ENCODE assay signal across 13 cellular contexts in the genomic region with DNA sequence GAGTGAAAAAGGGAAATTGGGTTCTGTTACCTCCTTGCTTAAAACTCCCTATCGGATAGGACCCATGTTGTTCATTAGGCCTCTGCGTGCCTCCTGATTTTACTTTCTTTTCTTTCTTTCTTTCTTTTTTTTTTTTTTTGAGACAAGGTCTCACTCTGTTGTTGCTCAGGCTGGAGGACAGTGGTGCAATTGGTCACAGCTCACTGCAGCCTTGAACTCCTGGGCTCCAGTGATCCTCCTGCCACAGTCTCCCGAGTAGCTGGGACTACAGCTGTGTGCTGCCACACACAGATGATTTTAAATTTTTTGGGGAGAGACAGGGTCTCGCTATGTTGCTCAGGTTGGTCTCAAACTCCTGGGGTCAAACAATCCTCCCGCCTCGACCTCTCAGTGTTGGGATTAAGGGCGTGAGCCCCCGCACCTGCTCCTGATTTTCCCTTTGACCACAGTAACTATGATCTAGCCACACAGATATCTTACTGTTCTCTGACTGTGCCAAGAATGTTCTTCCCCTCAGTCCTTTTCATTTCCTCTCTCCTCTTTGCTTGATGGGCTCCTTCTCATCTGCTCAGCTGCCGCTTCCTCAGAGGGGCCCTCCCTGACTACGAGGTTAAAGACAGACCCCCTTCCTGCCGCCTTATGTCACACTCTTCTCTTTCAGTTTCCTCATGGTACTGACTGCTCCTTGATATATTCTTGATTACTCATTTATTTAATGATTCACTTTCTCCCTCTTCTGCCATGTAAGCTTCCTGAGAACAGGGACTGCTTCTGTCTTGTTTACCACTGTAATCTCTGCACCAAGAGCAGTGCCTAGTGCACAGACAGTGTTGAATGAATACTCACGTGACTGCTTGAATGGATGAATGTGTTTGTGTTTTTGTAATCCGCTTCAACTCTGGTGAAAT. TPM values are rescaled to one million over a fixed set of nuclear protein-coding genes. Genes with fewer than 3 reads are reported as not detected.
DNase-seq lines count a peak whose midpoint lies in the region; ATAC-seq, FAIRE-seq and TF ChIP-seq lines count a peak whose summit lies in the region.
"Had no signal": no experiment of that assay in that cellular context is flagged by ENCODE, and none has a peak within 500 bp of the region (broad histone marks: within the 10 kb centered on the region; RNA-seq: fewer than 3 reads in every experiment).

No MANE protein-coding gene starts in this region.

- H3K27me3 ChIP-seq in HepG2 (ENCODE audit: control insufficient read depth in 1 of 2, insufficient read depth in 2 of 2, low read length in 2 of 2) = no peaks in the 10 kb centered on the region
- H3K27me3 ChIP-seq in right lobe of liver = no peaks in the 10 kb centered on the region
- no peaks in the 10 kb centered on the region for H3K27me3 ChIP-seq in mesenchymal stem cell (ENCODE audit: control insufficient read depth in 1 of 2, insufficient read depth in 1 of 2, low read length in 2 of 2)
- H3K27me3 ChIP-seq in upper lobe of right lung = no peaks in the 10 kb centered on the region
- H3K27me3 ChIP-seq in smooth muscle cell (ENCODE audit: low read depth) = no peaks in the 10 kb centered on the region
- H3K27me3 ChIP-seq: esophagus muscularis mucosa had no signal

- peaks cover 7% of the 10 kb centered on the region for H3K4me1 Mint-ChIP-seq in activated T-helper 2 cell treated with anti-CD3 and anti-CD28 coated beads, Interferon-gamma antibody, Interleukin-2, Interleukin-4, amounts not matched to agents 10 μg/mL and 5 μg/mL and 100 μg/mL, durations not matched to agents 14 hours and 24 hours and 36 hours (ENCODE audit: low read depth)

- whole genome bisulfite sequencing in HepG2 (ENCODE audit: low lambda C conversion rate) = 90% methylated on average over 13 of the region's 13 CpGs
- 91% methylated on average over 11 of the region's 13 CpGs for WGBS in right lobe of liver (ENCODE audit: insufficient coverage, low coverage, low lambda C conversion rate, missing lambda C conversion rate)
- 94% methylated on average over 13 of the region's 13 CpGs for WGBS in mesenchymal stem cell
- 97% methylated on average over 13 of the region's 13 CpGs for WGBS in smooth muscle cell (ENCODE audit: low lambda C conversion rate)

- TF ChIP-seq CTCF in HepG2 (CRISPR knock-in tag; IDR thresholded peaks at IDR 0.05) = no peak
- no peak for TF ChIP-seq CTCF in right lobe of liver (IDR thresholded peaks at IDR 0.05)
- no peak for TF ChIP-seq CTCF in upper lobe of right lung (IDR thresholded peaks at IDR 0.05)
- no peak for TF ChIP-seq CTCF in smooth muscle cell (IDR thresholded peaks at IDR 0.05; ENCODE audit: borderline replicate concordance, insufficient read depth, poor library complexity, severe bottlenecking)

- TF ChIP-seq EP300 in HepG2 (IDR thresholded peaks at IDR 0.05; ENCODE audit: low read depth in 2 of 2, low read length in 2 of 2) (no peak), HepG2 (CRISPR knock-in tag; IDR thresholded peaks at IDR 0.05; ENCODE audit: borderline replicate concordance) (no peak)

- BruUV-seq in HepG2 (replicated peaks; lab: Mats Ljungman, UMichigan) = no TSS peak

- no peak overlapping the region for H3K4me3 ChIP-seq in HepG2 (replicated peaks in 1 of 3; ENCODE audit: insufficient read depth in 1 of 3, low read depth in 2 of 3, low read length in 3 of 3)
- no peak overlapping the region for H3K4me3 ChIP-seq in right lobe of liver
- no peak overlapping the region for H3K4me3 ChIP-seq in mesenchymal stem cell (ENCODE audit: insufficient read depth in 1 of 2, low read depth in 1 of 2, low read length in 2 of 2)
- no peak overlapping the region for H3K4me3 ChIP-seq in upper lobe of right lung
- H3K4me3 ChIP-seq in smooth muscle cell = no peak overlapping the region
- H3K4me3 ChIP-seq: esophagus muscularis mucosa, GM12878, left ventricle myocardium inferior had no signal

- H2AK5ac ChIP-seq in mesenchymal stem cell (ENCODE audit: low read length, severe bottlenecking) = peak overlapping the region; percentile 66

- H2BK120ac ChIP-seq in mesenchymal stem cell (ENCODE audit: low read depth, low read length) = no peak overlapping the region

- no peak overlapping the region for H2BK5ac ChIP-seq in mesenchymal stem cell (ENCODE audit: low read depth, low read length, poor library complexity, severe bottlenecking)

- peak overlapping the region; percentile 73 for H3K27ac Mint-ChIP-seq in activated T-helper 2 cell treated with anti-CD3 and anti-CD28 coated beads, Interferon-gamma antibody, Interleukin-2, Interleukin-4, amounts not matched to agents 10 μg/mL and 5 μg/mL and 100 μg/mL, durations not matched to agents 14 hours and 24 hours and 36 hours

- no peak overlapping the region for H2BK15ac ChIP-seq in mesenchymal stem cell (ENCODE audit: low read depth, poor library complexity, severe bottlenecking)

- peaks cover 2% of the 10 kb centered on the region for H3K79me1 ChIP-seq in mesenchymal stem cell (replicated peaks; ENCODE audit: low read length, poor library complexity, severe bottlenecking)

- no peak overlapping the region for H3K18ac ChIP-seq in mesenchymal stem cell (ENCODE audit: low read depth in 1 of 2, low read length in 2 of 2)

- H3K27ac ChIP-seq in HepG2 (ENCODE audit: extremely low read length, insufficient read depth, low read length) = no peak overlapping the region
- H3K27ac ChIP-seq in right lobe of liver = no peak overlapping the region
- H3K27ac ChIP-seq in mesenchymal stem cell (ENCODE audit: low read length, poor library complexity, severe bottlenecking) = peak overlapping the region; percentile 69
- H3K27ac ChIP-seq in upper lobe of right lung = no peak overlapping the region
- no peak overlapping the region for H3K27ac ChIP-seq in smooth muscle cell (ENCODE audit: low read depth)
- H3K27ac ChIP-seq: C4-2B, esophagus muscularis mucosa, left ventricle myocardium inferior had no signal

- intact Hi-C loops in HepG2 (cut with micrococcal nuclease; ENCODE audit: unreplicated experiment) = no loop called here
- intact Hi-C loops in right lobe of liver (cut with DNase I) = no loop called here
- intact Hi-C loops in activated T-helper 2 cell treated with anti-CD3 and anti-CD28 coated beads, Interferon-gamma antibody, Interleukin-2, Interleukin-4, amounts not matched to agents 10 μg/mL and 5 μg/mL and 100 μg/mL, durations not matched to agents 14 hours and 24 hours and 36 hours (cut with micrococcal nuclease) = no loop called here
- intact Hi-C loops in upper lobe of right lung (cut with DNase I) = no loop called here
- intact Hi-C loops in left ventricle myocardium superior (cut with micrococcal nuclease) = no loop called here

- H3K23ac ChIP-seq in mesenchymal stem cell (ENCODE audit: low read length in 2 of 2) = no peak overlapping the region

- TF ChIP-seq POLR2A in HepG2 (IDR thresholded peaks at IDR 0.05; ENCODE audit: insufficient read depth in 1 of 2, low read depth in 2 of 2, low read length in 2 of 2) (no peak), right lobe of liver (IDR thresholded peaks at IDR 0.05) (no peak), GM18505 (IDR thresholded peaks at IDR 0.05; ENCODE audit: borderline replicate concordance, extremely low read depth, insufficient read depth, insufficient read length) (no peak)

- peaks cover 3 to 27% of the 10 kb centered on the region in 2 experiments; a peak in 4 of 5 replicates for H3K36me3 ChIP-seq in HepG2 (replicated peaks in 1 of 2; ENCODE audit: control insufficient read depth in 1 of 2, insufficient read depth in 2 of 2, low read length in 2 of 2)
- no peaks in the 10 kb centered on the region for H3K36me3 ChIP-seq in right lobe of liver
- H3K36me3 ChIP-seq in mesenchymal stem cell (ENCODE audit: control insufficient read depth in 1 of 2, insufficient read depth in 2 of 2, low read depth in 1 of 2, low read length in 2 of 2) = peaks cover 5 to 72% of the 10 kb centered on the region in 2 experiments
- peaks cover 38% of the 10 kb centered on the region for H3K36me3 ChIP-seq in upper lobe of right lung
- H3K36me3 ChIP-seq in smooth muscle cell (ENCODE audit: low read depth) = peaks cover 1% of the 10 kb centered on the region

- H3K9me3 Mint-ChIP-seq in activated T-helper 2 cell treated with anti-CD3 and anti-CD28 coated beads, Interferon-gamma antibody, Interleukin-2, Interleukin-4, amounts not matched to agents 10 μg/mL and 5 μg/mL and 100 μg/mL, durations not matched to agents 14 hours and 24 hours and 36 hours = no peaks in the 10 kb centered on the region

- POLR2A ChIA-PET in HepG2 (lab: Yijun Ruan, JAX) = no interaction called here

- H4K91ac ChIP-seq in mesenchymal stem cell (ENCODE audit: low read length) = no peak overlapping the region

- TF ChIP-seq RAD21 in HepG2 (CRISPR knock-in tag; IDR thresholded peaks at IDR 0.05) = no peak

- H3K9me3 ChIP-seq in HepG2 (ENCODE audit: low read length) (no peaks in the 10 kb centered on the region), right lobe of liver (no peaks in the 10 kb centered on the region), mesenchymal stem cell (ENCODE audit: control insufficient read depth, low read length) (no peaks in the 10 kb centered on the region), upper lobe of right lung (no peaks in the 10 kb centered on the region), smooth muscle cell (replicated peaks; ENCODE audit: low read depth) (no peaks in the 10 kb centered on the region)
- H3K9me3 ChIP-seq: esophagus muscularis mucosa, left ventricle myocardium inferior had no signal

- H3K9ac ChIP-seq in HepG2 (ENCODE audit: insufficient read depth, low read depth, low read length) = no peak overlapping the region
- H3K9ac ChIP-seq in mesenchymal stem cell (ENCODE audit: low read length) = no peak overlapping the region
- no peak overlapping the region for H3K9ac ChIP-seq in smooth muscle cell (ENCODE audit: low read depth)

- no peak overlapping the region for H2BK12ac ChIP-seq in mesenchymal stem cell (ENCODE audit: low read length in 2 of 2)

- no peak overlapping the region for H3K4ac ChIP-seq in mesenchymal stem cell (ENCODE audit: low read depth in 1 of 2, low read length in 2 of 2)

- H3K79me2 ChIP-seq in HepG2 (ENCODE audit: insufficient read depth, low read length) (no peaks in the 10 kb centered on the region), smooth muscle cell (ENCODE audit: low read depth) (no peaks in the 10 kb centered on the region)

- no peak overlapping the region for H3K4me3 Mint-ChIP-seq in activated T-helper 2 cell treated with anti-CD3 and anti-CD28 coated beads, Interferon-gamma antibody, Interleukin-2, Interleukin-4, amounts not matched to agents 10 μg/mL and 5 μg/mL and 100 μg/mL, durations not matched to agents 14 hours and 24 hours and 36 hours (ENCODE audit: low read depth)

- no peaks in the 10 kb centered on the region for H3K27me3 Mint-ChIP-seq in activated T-helper 2 cell treated with anti-CD3 and anti-CD28 coated beads, Interferon-gamma antibody, Interleukin-2, Interleukin-4, amounts not matched to agents 10 μg/mL and 5 μg/mL and 100 μg/mL, durations not matched to agents 14 hours and 24 hours and 36 hours (ENCODE audit: low read depth)

- no peak overlapping the region for H3K14ac ChIP-seq in mesenchymal stem cell (ENCODE audit: low read length in 2 of 2)

- no peak overlapping the region for H2AFZ ChIP-seq in HepG2 (ENCODE audit: low read length)
- H2AFZ ChIP-seq in mesenchymal stem cell (ENCODE audit: low read depth, low read length) = no peak overlapping the region
- no peak overlapping the region for H2AFZ ChIP-seq in smooth muscle cell (ENCODE audit: low read depth)

- H3K4me1 ChIP-seq in HepG2 (ENCODE audit: insufficient read depth, low read length) (peaks cover 6% of the 10 kb centered on the region; the same call in 1 of the 2 replicates), right lobe of liver (peaks cover 0 to 2% (median 0%) of the 10 kb centered on the region in 4 donors), mesenchymal stem cell (ENCODE audit: control insufficient read depth, insufficient read depth, low read depth, low read length) (peaks cover 13% of the 10 kb centered on the region), upper lobe of right lung (peaks cover 4% of the 10 kb centered on the region), smooth muscle cell (ENCODE audit: low read depth) (no peaks in the 10 kb centered on the region)
- H3K4me1 ChIP-seq: esophagus muscularis mucosa had no signal

- FAIRE-seq in HepG2 (lab: Jason Lieb, UNC) = no peak
- FAIRE-seq: GM12878 had no signal

- no peak overlapping the region for H4K8ac ChIP-seq in mesenchymal stem cell (ENCODE audit: low read length)

- peaks cover 43% of the 10 kb centered on the region for H3K36me3 Mint-ChIP-seq in activated T-helper 2 cell treated with anti-CD3 and anti-CD28 coated beads, Interferon-gamma antibody, Interleukin-2, Interleukin-4, amounts not matched to agents 10 μg/mL and 5 μg/mL and 100 μg/mL, durations not matched to agents 14 hours and 24 hours and 36 hours (ENCODE audit: low read depth)

- CTCF ChIA-PET in HepG2 (lab: Yijun Ruan, JAX; ENCODE audit: low intra/inter-chr PET ratio, low total read pairs) = no interaction called here

- H3F3A ChIP-seq in smooth muscle cell (ENCODE audit: low read depth) = no peaks in the 10 kb centered on the region

- in situ Hi-C loops in HepG2 (cut with HindIII; ENCODE audit: extremely low pct_ligation_motif_present, low pct_unique_long_range_greater_than_20kb) = no loop called here

- ATAC-seq in HepG2 = peak; percentile 82
- no peak for ATAC-seq in right lobe of liver
- peak; percentile 31 for ATAC-seq in upper lobe of right lung
- no peak for ATAC-seq in GM18505 (IDR thresholded peaks at IDR 0.05; ENCODE audit: unreplicated experiment)
- ATAC-seq in left ventricle myocardium superior = no peak
- ATAC-seq: GM12878, right cardiac atrium had no signal

- H4K20me1 ChIP-seq in HepG2 (ENCODE audit: insufficient read depth, low read length) = no peaks in the 10 kb centered on the region
- H4K20me1 ChIP-seq in smooth muscle cell (ENCODE audit: low read depth) = no peaks in the 10 kb centered on the region

- no peak for DNase-seq in HepG2 (ENCODE audit: low spot score)
- DNase-seq in right lobe of liver = no peak
- DNase-seq in activated T-helper 2 cell treated with anti-CD3 and anti-CD28 coated beads, Interferon-gamma antibody, Interleukin-2, Interleukin-4, amounts not matched to agents 10 μg/mL and 5 μg/mL and 100 μg/mL, durations not matched to agents 14 hours and 24 hours and 36 hours (ENCODE audit: low spot score) = no peak
- peak; percentile 28 for DNase-seq in mesenchymal stem cell
- no peak for DNase-seq in upper lobe of right lung
- DNase-seq in left ventricle myocardium superior = no peak
- DNase-seq in smooth muscle cell (lab: John Stamatoyannopoulos, UW; ENCODE audit: unreplicated experiment) = no peak
- DNase-seq: left ventricle myocardium inferior, right cardiac atrium had no signal

- no peak overlapping the region for H3K4me2 ChIP-seq in HepG2 (ENCODE audit: low read depth, low read length)
- H3K4me2 ChIP-seq in mesenchymal stem cell (ENCODE audit: low read length, poor library complexity, severe bottlenecking) = no peak overlapping the region
- no peak overlapping the region for H3K4me2 ChIP-seq in smooth muscle cell

RNA-seq across cellular contexts. Expression of a gene that starts 44.3 kb away (rescaled TPM):
- 48.7 and 56.5 TPM in 2 replicates for total RNA-seq in HepG2 (2016; rRNA removed; fragmentation: Illumina TruSeq; extraction: Trizol)
- 67.0 and 75.9 TPM in 2 replicates for total RNA-seq in HepG2 (2016; cell fraction: cytosol; rRNA removed; fragmentation: Illumina TruSeq; extraction: Trizol; ENCODE audit: low read depth)
- 51.5 and 57.1 TPM in 2 replicates for total RNA-seq in HepG2 (2016; cell fraction: insoluble cytoplasmic fraction; rRNA removed; fragmentation: Illumina TruSeq; extraction: Trizol)
- total RNA-seq in HepG2 (2016; cell fraction: membrane; rRNA removed; fragmentation: Illumina TruSeq; extraction: Trizol) = 81.3 and 87.0 TPM in 2 replicates
- total RNA-seq in HepG2 (2016; cell fraction: nucleus; rRNA removed; fragmentation: Illumina TruSeq; extraction: Trizol) = 28.0 and 34.4 TPM in 2 replicates
- polyA plus RNA-seq in HepG2 (2011; rRNA removed) = 41.2 and 43.7 TPM in 2 replicates
- polyA plus RNA-seq in HepG2 (2011; cell fraction: cytosol; rRNA removed) = 42.6 and 51.2 TPM in 2 replicates
- 23.2 and 26.4 TPM in 2 replicates for polyA plus RNA-seq in HepG2 (2011; cell fraction: nucleus; rRNA removed)
- polyA plus RNA-seq in HepG2 (2012) = 67.7 and 68.8 TPM in 2 replicates
- 61.9 and 62.5 TPM in 2 replicates for polyA plus RNA-seq in HepG2 (2016; cell fraction: cytosol; fragmentation: Illumina TruSeq; extraction: Trizol; ENCODE audit: low read depth)
- polyA plus RNA-seq in HepG2 (2016; cell fraction: insoluble cytoplasmic fraction; fragmentation: Illumina TruSeq; extraction: Trizol; ENCODE audit: low read depth) = 64.0 and 66.9 TPM in 2 replicates
- 79.0 and 84.0 TPM in 2 replicates for polyA plus RNA-seq in HepG2 (2016; cell fraction: membrane; fragmentation: Illumina TruSeq; extraction: Trizol; ENCODE audit: low read depth)
- 40.6 and 45.1 TPM in 2 replicates for polyA plus RNA-seq in HepG2 (2016; cell fraction: nucleus; fragmentation: Illumina TruSeq; extraction: Trizol; ENCODE audit: insufficient read depth, low read depth)
- 27.8 and 49.9 TPM in 2 replicates for polyA minus RNA-seq in HepG2 (2011; rRNA and poly(A)+ RNA removed; ENCODE audit: low replicate concordance)
- 31.9 and 34.4 TPM in 2 replicates for polyA minus RNA-seq in HepG2 (2011; cell fraction: cytosol; rRNA and poly(A)+ RNA removed)
- 43.3 and 57.2 TPM in 2 replicates for polyA minus RNA-seq in HepG2 (2011; cell fraction: nucleus; rRNA and poly(A)+ RNA removed)
- 10 to 100 TPM in 3 of 6 experiments, 1 to 10 TPM in 3; 6.2 to 12.0 (median 8.9) TPM for total RNA-seq in right lobe of liver
- total RNA-seq in activated T-helper 2 cell treated with anti-CD3 and anti-CD28 coated beads, Interferon-gamma antibody, Interleukin-2, Interleukin-4, amounts not matched to agents 10 μg/mL and 5 μg/mL and 100 μg/mL, durations not matched to agents 14 hours and 24 hours and 36 hours = 34.1 and 38.6 TPM in 2 replicates
- polyA plus RNA-seq in mesenchymal stem cell (2013, experiment 1 of 2) = 29.2 TPM
- 28.6 TPM for polyA plus RNA-seq in mesenchymal stem cell (2013, experiment 2 of 2)
- total RNA-seq in upper lobe of right lung = 31.7 TPM
- 41.7 TPM for total RNA-seq in left ventricle myocardium superior
- 29.5 and 57.6 TPM in 2 replicates for total RNA-seq in smooth muscle cell
- 45.3 and 52.5 TPM in 2 replicates for polyA plus RNA-seq in smooth muscle cell

Comparison
In these comparisons a context has a peak if more than half of its experiments do, and no peak if none do; other contexts are left out.
1. ATAC-seq: peak in HepG2 (single experiment) and upper lobe of right lung (single experiment); none in right lobe of liver (0 of 4), GM18505 (single experiment) and left ventricle myocardium superior (single experiment).